In genomic region chr17:35088911-35089845, GRCh38 we compare ENCODE assay signal across 8 cellular contexts. TPM values are rescaled to one million over a fixed set of nuclear protein-coding genes. Genes with fewer than 3 reads are reported as not detected.
DNase-seq lines count a peak whose midpoint lies in the region; ATAC-seq, FAIRE-seq and TF ChIP-seq lines count a peak whose summit lies in the region.

No MANE protein-coding gene starts in this region.

- peaks cover 19% of the 10 kb centered on the region for H3K4me1 Mint-ChIP-seq in activated T-helper 17 cell treated with anti-CD3 and anti-CD28 coated beads, Interleukin-2, amount 50 U/mL, for 72 hours
- peaks cover 27 to 29% of the 10 kb centered on the region in 2 donors for H3K4me1 Mint-ChIP-seq in natural killer cell

- no peaks in the 10 kb centered on the region for H3K9me3 Mint-ChIP-seq in activated T-helper 17 cell treated with anti-CD3 and anti-CD28 coated beads, Interleukin-2, amount 50 U/mL, for 72 hours
- H3K9me3 Mint-ChIP-seq in natural killer cell, result no peaks in the 10 kb centered on the region

- H3K27me3 Mint-ChIP-seq in activated T-helper 17 cell treated with anti-CD3 and anti-CD28 coated beads, Interleukin-2, amount 50 U/mL, for 72 hours, result no peaks in the 10 kb centered on the region
- no peaks in the 10 kb centered on the region for H3K27me3 Mint-ChIP-seq in natural killer cell (ENCODE audit: low read depth in 2 of 2)

- H3K4me3 Mint-ChIP-seq in activated T-helper 17 cell treated with anti-CD3 and anti-CD28 coated beads, Interleukin-2, amount 50 U/mL, for 72 hours, result peak overlapping the region; percentile 98
- peak overlapping the region; percentile 89 for H3K4me3 Mint-ChIP-seq in natural killer cell

- no peak for TF ChIP-seq EP300 in Ishikawa (IDR thresholded peaks at IDR 0.05; ENCODE audit: borderline replicate concordance)

- H3K36me3 Mint-ChIP-seq in activated T-helper 17 cell treated with anti-CD3 and anti-CD28 coated beads, Interleukin-2, amount 50 U/mL, for 72 hours (ENCODE audit: low read depth), result peaks cover 33% of the 10 kb centered on the region
- no peaks in the 10 kb centered on the region for H3K36me3 Mint-ChIP-seq in natural killer cell

- peak; percentile 78 for DNase-seq in DMS79 treated with DMSO at 0.1 percent for 48 hours (lab: John Stamatoyannopoulos, UW)
- peak; percentile 59 for DNase-seq in RCC 7860 (ENCODE audit: low spot score)
- DNase-seq in fibroblast of mammary gland (ENCODE audit: low read depth), result peak; percentile 65
- DNase-seq in natural killer cell, result peak; percentile 90
- peak; percentile 93 for DNase-seq in stimulated activated naive CD8-positive, alpha-beta T cell treated with anti-CD3 and anti-CD28 coated beads, Interleukin-15, Interleukin-2, amounts not matched to agents 100 U/mL and 50 U/mL, for 24 hours

- no peak for FAIRE-seq in RCC 7860 (lab: Jason Lieb, UNC)

- peak overlapping the region; percentile 88 for H3K4me3 ChIP-seq in fibroblast of mammary gland (ENCODE audit: control insufficient read depth, low read depth, low read length)

- TF ChIP-seq RAD21 in Ishikawa (IDR thresholded peaks at IDR 0.05; ENCODE audit: low read depth), result peak; percentile 53; the same call in 1 of the 2 replicates

- intact Hi-C loops in natural killer cell (cut with micrococcal nuclease), result loop anchor here (1.0 to 5.0 kb wide), 7 partner anchors 26 to 128 kb away; partner anchors contain the start of genes CCT6B, LIG3, RAD51D and RFFL

- ATAC-seq in GM21576 (IDR thresholded peaks at IDR 0.05; ENCODE audit: unreplicated experiment) (peak; percentile 64), natural killer cell (peak; percentile 79 to 95 (median 82))
- peak; percentile 75 for ATAC-seq in activated T-helper 17 cell treated with anti-CD3 and anti-CD28 coated beads, Interleukin-2, amount 50 U/mL, for 72 hours (replicated peaks)
- peak; percentile 81 for ATAC-seq in stimulated activated naive CD8-positive, alpha-beta T cell treated with anti-CD3 and anti-CD28 coated beads, Interleukin-15, Interleukin-2, amounts not matched to agents 100 U/mL and 50 U/mL, for 24 hours

- H3K27ac Mint-ChIP-seq in activated T-helper 17 cell treated with anti-CD3 and anti-CD28 coated beads, Interleukin-2, amount 50 U/mL, for 72 hours, result peak overlapping the region; percentile 96
- peak overlapping the region; percentile 95 to 97 for H3K27ac Mint-ChIP-seq in natural killer cell

- TF ChIP-seq CTCF in fibroblast of mammary gland (conservative IDR thresholded peaks at IDR 0.05; ENCODE audit: control insufficient read depth, insufficient read depth, low read depth, low read length) (peak; percentile 32), natural killer cell (IDR thresholded peaks at IDR 0.05) (peak; percentile 78)

TF ChIP-seq in Ishikawa, 13 proteins besides CTCF, POLR2A, EP300 and RAD21:
- TF ChIP-seq FOXM1 (IDR thresholded peaks at IDR 0.05; ENCODE audit: borderline replicate concordance, low read depth), result no peak
- TF ChIP-seq REST (IDR thresholded peaks at IDR 0.05; ENCODE audit: low read depth), result no peak
- TF ChIP-seq CEBPB (IDR thresholded peaks at IDR 0.05), result no peak
- TF ChIP-seq EGR1 (IDR thresholded peaks at IDR 0.05), result no peak
- no peak for TF ChIP-seq TCF12 (IDR thresholded peaks at IDR 0.05; ENCODE audit: low read depth)
- TF ChIP-seq YY1 (IDR thresholded peaks at IDR 0.05; ENCODE audit: low read depth), result 0 out of 2 replicates have a peak, but pooled peaks have one; percentile 35
- peak; percentile 34; the same call in 1 of the 2 replicates for TF ChIP-seq MAX (IDR thresholded peaks at IDR 0.05)
- no peak for TF ChIP-seq ZBTB7A (IDR thresholded peaks at IDR 0.05; ENCODE audit: low read depth)
- no peak for TF ChIP-seq NFIC (IDR thresholded peaks at IDR 0.05)
- TF ChIP-seq USF1 (IDR thresholded peaks at IDR 0.05), result no peak
- no peak for TF ChIP-seq TAF1 (IDR thresholded peaks at IDR 0.05; ENCODE audit: low read depth)
- TF ChIP-seq TEAD4 (IDR thresholded peaks at IDR 0.05), result no peak
- TF ChIP-seq CREB1 (IDR thresholded peaks at IDR 0.05; ENCODE audit: low read depth), result no peak

RNA-seq across cellular contexts. Expression of gene RFFL, which starts 25.7 kb away (rescaled TPM):
- total RNA-seq in activated T-helper 17 cell treated with anti-CD3 and anti-CD28 coated beads, Interleukin-2, amount 50 U/mL, for 72 hours, result 10 to 100 TPM; 32.9 to 51.1 TPM
- 10 to 100 TPM; 50.0 to 86.6 (median 75.9) TPM for total RNA-seq in natural killer cell

RNA-seq across cellular contexts. Expression of gene RAD51D, which starts 30.5 kb away (rescaled TPM):
- 10 to 100 TPM; 23.9 to 36.6 TPM for total RNA-seq in activated T-helper 17 cell treated with anti-CD3 and anti-CD28 coated beads, Interleukin-2, amount 50 U/mL, for 72 hours
- 10 to 100 TPM; 15.4 to 27.0 (median 22.7) TPM for total RNA-seq in natural killer cell

RNA-seq across cellular contexts. Expression of gene FNDC8, which starts 32.2 kb away (rescaled TPM):
- not detected for total RNA-seq in activated T-helper 17 cell treated with anti-CD3 and anti-CD28 coated beads, Interleukin-2, amount 50 U/mL, for 72 hours
- total RNA-seq in natural killer cell, result not detected

RNA-seq across cellular contexts. Expression of gene NLE1, which starts 52.9 kb away (rescaled TPM):
- total RNA-seq in activated T-helper 17 cell treated with anti-CD3 and anti-CD28 coated beads, Interleukin-2, amount 50 U/mL, for 72 hours, result 10 to 100 TPM; 15.8 to 38.9 TPM
- total RNA-seq in natural killer cell, result 1 to 10 TPM; 4.0 to 7.9 (median 6.1) TPM

RNA-seq across cellular contexts. Expression of gene UNC45B, which starts 58.4 kb away (rescaled TPM):
- total RNA-seq in activated T-helper 17 cell treated with anti-CD3 and anti-CD28 coated beads, Interleukin-2, amount 50 U/mL, for 72 hours, result not detected
- 1 to 10 TPM in 2 of 3 donors, under 1 TPM in 1; 0.78 to 1.4 (median 1.2) TPM for total RNA-seq in natural killer cell

Comparison
In these comparisons a context has a peak if more than half of its experiments do, and no peak if none do; other contexts are left out.
1. Peak in every context shown above with its lines: DNase-seq, ATAC-seq and H3K4me3 ChIP-seq.